18 cellular contexts compared by ENCODE assay signal in the genomic region with DNA sequence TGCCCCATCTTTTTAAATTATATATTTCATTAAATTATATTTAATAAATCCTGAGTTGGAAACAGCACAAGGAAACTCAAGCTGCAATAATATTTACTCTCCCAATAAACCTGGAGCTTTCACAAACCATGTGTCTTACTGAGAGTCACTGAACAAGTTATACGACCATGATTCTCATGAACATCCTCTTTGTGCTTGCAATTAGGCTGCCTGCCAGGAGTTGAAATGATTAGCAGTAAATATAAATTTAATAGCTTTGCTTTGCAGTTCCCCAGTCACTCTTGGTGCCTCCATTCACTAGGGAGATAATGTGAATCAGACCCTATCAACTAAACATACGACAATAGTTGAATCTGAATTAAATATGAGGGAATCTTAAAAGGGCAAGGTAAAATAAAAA.
A peak's percentile ranks its signal among the peaks of the same experiment; 100 is the strongest.
DNase-seq lines count a peak whose midpoint lies in the region; ATAC-seq and TF ChIP-seq lines count a peak whose summit lies in the region.
"Had no signal": no experiment of that assay in that cellular context is flagged by ENCODE, and none has a peak within 500 bp of the region (broad histone marks: within the 10 kb centered on the region; RNA-seq: fewer than 3 reads in every experiment).

No MANE protein-coding gene starts in this region.

- H3K36me3 Mint-ChIP-seq in Calu3 (ENCODE audit: insufficient read depth, unreplicated experiment): no peaks in the 10 kb centered on the region
- H3K36me3 Mint-ChIP-seq in CD4-positive, alpha-beta T cell (ENCODE audit: low read depth): no peaks in the 10 kb centered on the region
- H3K36me3 Mint-ChIP-seq: naive thymus-derived CD8-positive, alpha-beta T cell had no signal

- no TSS peak for BruUV-seq in Calu3 (replicated peaks; lab: Mats Ljungman, UMichigan)

- no peak for ATAC-seq in left colon
- no peak for ATAC-seq in HG02970 (IDR thresholded peaks at IDR 0.05; ENCODE audit: low FRiP score, unreplicated experiment)
- no peak for ATAC-seq in CD4-positive, alpha-beta T cell (ENCODE audit: poor library complexity)
- ATAC-seq: activated naive CD8-positive, alpha-beta T cell treated with anti-CD3 and anti-CD28 coated beads, Interleukin-2, amount 50 U/mL, for 24 hours; lower lobe of right lung; naive thymus-derived CD8-positive, alpha-beta T cell had no signal

- H3K9me3 ChIP-seq in hepatocyte (ENCODE audit: low read depth): no peaks in the 10 kb centered on the region
- H3K9me3 ChIP-seq in CD4-positive, alpha-beta T cell (ENCODE audit: control insufficient read depth, low read length): no peaks in the 10 kb centered on the region
- H3K9me3 ChIP-seq: lower lobe of right lung, thoracic aorta had no signal

- no peak overlapping the region for H3K27ac ChIP-seq in hepatocyte
- H3K27ac ChIP-seq in CD4-positive, alpha-beta T cell (ENCODE audit: low read depth, low read length): no peak overlapping the region
- H3K27ac ChIP-seq: lower lobe of right lung, RWPE1, thoracic aorta had no signal

- H3K4me2 ChIP-seq in hepatocyte: no peak overlapping the region

- 49% methylated on average over 2 of the region's 2 CpGs for WGBS in hepatocyte (ENCODE audit: low lambda C conversion rate, missing lambda C conversion rate)

- no peaks in the 10 kb centered on the region for H3K4me1 Mint-ChIP-seq in Calu3 (ENCODE audit: low read depth, unreplicated experiment)
- no peaks in the 10 kb centered on the region for H3K4me1 Mint-ChIP-seq in CD4-positive, alpha-beta T cell (ENCODE audit: low read depth)
- H3K4me1 Mint-ChIP-seq: activated naive CD8-positive, alpha-beta T cell treated with anti-CD3 and anti-CD28 coated beads, Interleukin-2, amount 50 U/mL, for 24 hours; naive thymus-derived CD8-positive, alpha-beta T cell had no signal

- CTCF ChIA-PET in Calu3 (lab: Charles Lee): interaction anchor here (0.6 kb wide), 2 partner anchors 19 to 24 kb away, joined by 3 read pairs; no protein-coding TSS in a partner anchor
- CTCF ChIA-PET in CD4-positive, alpha-beta T cell (lab: Charles Lee): no interaction called here

- peak; percentile 2 for DNase-seq in Calu3
- DNase-seq in NCI-H1417 treated with DMSO at 0.1 percent for 48 hours (lab: John Stamatoyannopoulos, UW): peak; percentile 97
- peak; percentile 74 for DNase-seq in NCI-H510A treated with DMSO at 0.1 percent for 48 hours (lab: John Stamatoyannopoulos, UW)
- peak; percentile 6 for DNase-seq in hepatocyte (ENCODE audit: low spot score)
- no peak for DNase-seq in left colon
- DNase-seq in activated CD8-positive, alpha-beta memory T cell treated with anti-CD3 and anti-CD28 coated beads for 24 hours: no peak
- no peak for DNase-seq in CD4-positive, alpha-beta T cell
- DNase-seq: activated CD4-positive, alpha-beta T cell treated with anti-CD3 and anti-CD28 coated beads for 48 hours; activated naive CD8-positive, alpha-beta T cell treated with anti-CD3 and anti-CD28 coated beads, Interleukin-2, amount 50 U/mL, for 24 hours; activated T-cell treated with anti-CD3 and anti-CD28 coated beads, Interleukin-2, amount 50 U/mL, for 1 hour; effector CD8-positive, alpha-beta T cell; lower lobe of right lung; naive thymus-derived CD8-positive, alpha-beta T cell; NCI-H524 treated with DMSO at 0.1 percent for 48 hours; T-helper 9 cell had no signal

- intact Hi-C loops in Calu3 (cut with micrococcal nuclease; ENCODE audit: unreplicated experiment) (no loop called here), left colon (cut with DNase I, micrococcal nuclease) (no loop called here)
- intact Hi-C loops in CD4-positive, alpha-beta T cell (cut with DNase I, micrococcal nuclease): no loop called here

- POLR2A ChIA-PET in CD4-positive, alpha-beta T cell (lab: Charles Lee): no interaction called here

- H3K36me3 ChIP-seq in hepatocyte (replicated peaks; ENCODE audit: insufficient read depth, low read depth): no peaks in the 10 kb centered on the region
- H3K36me3 ChIP-seq: lower lobe of right lung, thoracic aorta had no signal

- no peaks in the 10 kb centered on the region for H4K20me1 ChIP-seq in hepatocyte (ENCODE audit: insufficient read depth, poor library complexity, severe bottlenecking)

- no peaks in the 10 kb centered on the region for H3K79me2 ChIP-seq in hepatocyte

- TF ChIP-seq CTCF in Calu3 (IDR thresholded peaks at IDR 0.05; ENCODE audit: unreplicated experiment) (no peak), hepatocyte (IDR thresholded peaks at IDR 0.05; ENCODE audit: poor library complexity) (no peak)
- TF ChIP-seq CTCF in CD4-positive, alpha-beta T cell (IDR thresholded peaks at IDR 0.05): no peak

- no peaks in the 10 kb centered on the region for H3K27me3 ChIP-seq in hepatocyte
- no peaks in the 10 kb centered on the region for H3K27me3 ChIP-seq in CD4-positive, alpha-beta T cell (ENCODE audit: control insufficient read depth, insufficient read depth, low read length)

- H3K4me3 ChIP-seq in hepatocyte: no peak overlapping the region
- H3K4me3 ChIP-seq: lower lobe of right lung, thoracic aorta had no signal

- no peak overlapping the region for H3K27ac Mint-ChIP-seq in Calu3 (ENCODE audit: unreplicated experiment)
- no peak overlapping the region for H3K27ac Mint-ChIP-seq in CD4-positive, alpha-beta T cell
- H3K27ac Mint-ChIP-seq: activated naive CD8-positive, alpha-beta T cell treated with anti-CD3 and anti-CD28 coated beads, Interleukin-2, amount 50 U/mL, for 24 hours; naive thymus-derived CD8-positive, alpha-beta T cell had no signal

- peaks cover 7% of the 10 kb centered on the region for H3K27me3 Mint-ChIP-seq in Calu3 (ENCODE audit: unreplicated experiment)
- no peaks in the 10 kb centered on the region for H3K27me3 Mint-ChIP-seq in CD4-positive, alpha-beta T cell
- H3K27me3 Mint-ChIP-seq: activated naive CD8-positive, alpha-beta T cell treated with anti-CD3 and anti-CD28 coated beads, Interleukin-2, amount 50 U/mL, for 24 hours; naive thymus-derived CD8-positive, alpha-beta T cell had no signal

- no peaks in the 10 kb centered on the region for H3K9me2 ChIP-seq in hepatocyte (replicated peaks; ENCODE audit: insufficient read depth)

- no peak overlapping the region for H2AFZ ChIP-seq in hepatocyte

- peaks cover 6% of the 10 kb centered on the region for H3K4me1 ChIP-seq in hepatocyte (ENCODE audit: insufficient read depth)
- H3K4me1 ChIP-seq: lower lobe of right lung had no signal

- peaks cover 3% of the 10 kb centered on the region for H3K9me3 Mint-ChIP-seq in Calu3 (ENCODE audit: low read depth, unreplicated experiment)
- no peaks in the 10 kb centered on the region for H3K9me3 Mint-ChIP-seq in CD4-positive, alpha-beta T cell

- no peak overlapping the region for H3K4me3 Mint-ChIP-seq in Calu3 (ENCODE audit: low read depth, unreplicated experiment)
- no peak overlapping the region for H3K4me3 Mint-ChIP-seq in CD4-positive, alpha-beta T cell
- H3K4me3 Mint-ChIP-seq: activated naive CD8-positive, alpha-beta T cell treated with anti-CD3 and anti-CD28 coated beads, Interleukin-2, amount 50 U/mL, for 24 hours; naive thymus-derived CD8-positive, alpha-beta T cell had no signal

Comparison
In these comparisons a context has a peak if more than half of its experiments do, and no peak if none do; other contexts are left out.
1. DNase-seq: peak in Calu3 (single experiment), NCI-H1417 treated with DMSO at 0.1 percent for 48 hours (single experiment), NCI-H510A treated with DMSO at 0.1 percent for 48 hours (single experiment) and hepatocyte (single experiment); none in left colon (0 of 2), activated CD8-positive, alpha-beta memory T cell treated with anti-CD3 and anti-CD28 coated beads for 24 hours (single experiment) and CD4-positive, alpha-beta T cell (0 of 10).